22 cellular contexts compared by ENCODE assay signal in genomic region chr11:67233584-67234190, GRCh38. TPM values are rescaled to one million over a fixed set of nuclear protein-coding genes. Genes with fewer than 3 reads are reported as not detected.
DNase-seq lines count a peak whose midpoint lies in the region; ATAC-seq, FAIRE-seq and TF ChIP-seq lines count a peak whose summit lies in the region.
"Had no signal": no experiment of that assay in that cellular context is flagged by ENCODE, and none has a peak within 500 bp of the region (broad histone marks: within the 10 kb centered on the region; RNA-seq: fewer than 3 reads in every experiment).

No MANE protein-coding gene starts in this region.

- H3K9me3 ChIP-seq in cardiac muscle cell (ENCODE audit: low read depth) (no peaks in the 10 kb centered on the region), heart left ventricle (no peaks in the 10 kb centered on the region), MM.1S (replicated peaks; ENCODE audit: insufficient read depth, low read length) (no peaks in the 10 kb centered on the region), K562 (replicated peaks; ENCODE audit: control insufficient read depth, insufficient read depth, low read depth, low read length) (no peaks in the 10 kb centered on the region), left ventricle myocardium inferior (replicated peaks) (no peaks in the 10 kb centered on the region)
- H3K9me3 ChIP-seq: BE2C, breast epithelium, gastroesophageal sphincter, testis had no signal

- no peak for TF ChIP-seq RAD21 in K562 (CRISPR knock-in tag; conservative IDR thresholded peaks at IDR 0.05 in 1 of 2, IDR thresholded peaks at IDR 0.05 in 1 of 2)

- H3K27ac ChIP-seq in cardiac muscle cell = peak overlapping the region; percentile 25
- H3K27ac ChIP-seq in heart left ventricle = no peak overlapping the region
- peak overlapping the region; percentile 7; the same call in 1 of the 2 replicates for H3K27ac ChIP-seq in MM.1S (ENCODE audit: low read length)
- H3K27ac ChIP-seq in K562 (ENCODE audit: extremely low read depth, low read depth, low read length) = no peak overlapping the region
- no peak overlapping the region for H3K27ac ChIP-seq in left ventricle myocardium inferior (replicated peaks)
- H3K27ac ChIP-seq: breast epithelium, gastroesophageal sphincter, testis, VCaP had no signal

- H3K27me3 ChIP-seq in cardiac muscle cell = no peaks in the 10 kb centered on the region
- no peaks in the 10 kb centered on the region for H3K27me3 ChIP-seq in heart left ventricle
- H3K27me3 ChIP-seq in MM.1S (replicated peaks; ENCODE audit: insufficient read depth, low read length) = no peaks in the 10 kb centered on the region
- no peaks in the 10 kb centered on the region for H3K27me3 ChIP-seq in K562 (ENCODE audit: control insufficient read depth in 2 of 2, insufficient read depth in 2 of 2, low read length in 2 of 2)
- H3K27me3 ChIP-seq in left ventricle myocardium inferior (ENCODE audit: low read depth) = no peaks in the 10 kb centered on the region
- H3K27me3 ChIP-seq: BE2C, breast epithelium, dorsolateral prefrontal cortex, gastroesophageal sphincter, testis had no signal

- POLR2A ChIA-PET in K562 (lab: Yijun Ruan, JAX) = interaction anchor here (0.6 to 1.0 kb wide), 2 partner anchors 34 to 140 kb away, joined by 3 read pairs; no protein-coding TSS in a partner anchor

- H3K4me3 ChIP-seq in cardiac muscle cell = no peak overlapping the region
- no peak overlapping the region for H3K4me3 ChIP-seq in heart left ventricle
- no peak overlapping the region for H3K4me3 ChIP-seq in MM.1S (ENCODE audit: low read length)
- H3K4me3 ChIP-seq in K562 = no peak overlapping the region
- H3K4me3 ChIP-seq in left ventricle myocardium inferior = no peak overlapping the region
- H3K4me3 ChIP-seq: breast epithelium, dorsolateral prefrontal cortex, gastroesophageal sphincter, testis had no signal

- no peaks in the 10 kb centered on the region for H3K9me1 ChIP-seq in K562 (ENCODE audit: control insufficient read depth, insufficient read depth, low read length)

- no peak overlapping the region for H3K4me3 Mint-ChIP-seq in type B pancreatic cell

- no peaks in the 10 kb centered on the region for H3K27me3 Mint-ChIP-seq in type B pancreatic cell

- DNase-seq in cardiac muscle cell (ENCODE audit: low read depth in 1 of 2, low spot score in 1 of 2) = no peak
- no peak for DNase-seq in heart left ventricle
- no peak for DNase-seq in MM.1S
- DNase-seq in K562 (ENCODE audit: extremely low read depth in 1 of 4, low spot score in 3 of 4) = no peak
- DNase-seq in type B pancreatic cell (ENCODE audit: extremely low spot score, unreplicated experiment) = no peak
- DNase-seq in T-helper 9 cell = no peak
- DNase-seq in kidney glomerular epithelial cell (lab: John Stamatoyannopoulos, UW) = no peak
- no peak for DNase-seq in left ventricle myocardium inferior
- DNase-seq: BE2C; DMS79; dorsolateral prefrontal cortex; erythroblast; Kasumi-1; NCI-H446; small intestine; stimulated activated CD4-positive, alpha-beta T cell treated with anti-CD3 and anti-CD28 coated beads, Interleukin-4, amount 100 ng/mL, for 24 hours; testis had no signal

- H3K36me3 Mint-ChIP-seq in type B pancreatic cell = peaks cover 14% of the 10 kb centered on the region

- H3K9me2 ChIP-seq in MM.1S (replicated peaks; ENCODE audit: insufficient read depth, low read length) = no peaks in the 10 kb centered on the region

- H3K9ac ChIP-seq in MM.1S (ENCODE audit: low read length) (no peak overlapping the region), K562 (ENCODE audit: insufficient read depth in 1 of 2, low read depth in 2 of 2, low read length in 2 of 2) (no peak overlapping the region)

- peak overlapping the region; percentile 50 for H3K27ac Mint-ChIP-seq in type B pancreatic cell

- H3K4me2 ChIP-seq in MM.1S (ENCODE audit: low read depth, low read length) (no peak overlapping the region), K562 (ENCODE audit: insufficient read depth, low read length) (no peak overlapping the region)

- CTCF ChIA-PET in K562 (lab: Yijun Ruan, JAX; ENCODE audit: low intra/inter-chr PET ratio) = no interaction called here

- H3K4me1 ChIP-seq in cardiac muscle cell (ENCODE audit: low read depth) (peaks cover 11% of the 10 kb centered on the region), heart left ventricle (peaks cover 0 to 9% (median 6%) of the 10 kb centered on the region in 12 donors), MM.1S (ENCODE audit: low read length) (peaks cover 12% of the 10 kb centered on the region), K562 (replicated peaks in 1 of 2; ENCODE audit: control insufficient read depth in 2 of 2, insufficient read depth in 2 of 2, low read length in 2 of 2) (peaks cover 0 to 7% of the 10 kb centered on the region in 2 experiments; a peak in 3 of 5 replicates), left ventricle myocardium inferior (peaks cover 11% of the 10 kb centered on the region)

- H4K20me1 ChIP-seq in MM.1S (ENCODE audit: insufficient read depth, low read length) = no peaks in the 10 kb centered on the region
- H4K20me1 ChIP-seq in K562 (replicated peaks; ENCODE audit: control insufficient read depth, insufficient read depth, low read length) = peaks cover 2% of the 10 kb centered on the region; the same call in 1 of the 2 replicates

- H3K36me3 ChIP-seq in cardiac muscle cell (peaks cover 36% of the 10 kb centered on the region), heart left ventricle (peaks cover 0 to 72% (median 49%) of the 10 kb centered on the region in 9 donors), MM.1S (replicated peaks; ENCODE audit: insufficient read depth, low read length) (no peaks in the 10 kb centered on the region), K562 (ENCODE audit: control insufficient read depth, insufficient read depth, low read length) (peaks cover 40% of the 10 kb centered on the region; the same call in 1 of the 3 replicates), left ventricle myocardium inferior (peaks cover 52% of the 10 kb centered on the region)
- H3K36me3 ChIP-seq: breast epithelium had no signal

- peaks cover 13% of the 10 kb centered on the region for H3F3A ChIP-seq in MM.1S (ENCODE audit: insufficient read depth, low read length)

- 71 to 79% (median 75%) methylated on average over 7 of the region's 7 CpGs for WGBS in heart left ventricle, 4 donors
- WGBS in K562 (ENCODE audit: insufficient coverage, low coverage, missing lambda C conversion rate) = 64% methylated on average over 7 of the region's 7 CpGs

- no peak for TF ChIP-seq EP300 in K562 (IDR thresholded peaks at IDR 0.05; ENCODE audit: low read length)

- TF ChIP-seq CTCF in cardiac muscle cell (IDR thresholded peaks at IDR 0.05; ENCODE audit: low read depth, low read length) = no peak
- no peak for TF ChIP-seq CTCF in heart left ventricle (IDR thresholded peaks at IDR 0.05)
- no peak for TF ChIP-seq CTCF in MM.1S (IDR thresholded peaks at IDR 0.05; ENCODE audit: low read length)
- no peak for TF ChIP-seq CTCF in K562 (IDR thresholded peaks at IDR 0.05 in 2 of 3, conservative IDR thresholded peaks at IDR 0.05 in 1 of 3; ENCODE audit: insufficient read depth in 2 of 3, low read depth in 1 of 3, low read length in 3 of 3)
- TF ChIP-seq CTCF in type B pancreatic cell (conservative IDR thresholded peaks at IDR 0.05) = no peak
- TF ChIP-seq CTCF in left ventricle myocardium inferior (IDR thresholded peaks at IDR 0.05; ENCODE audit: borderline replicate concordance) = no peak

- ATAC-seq in heart left ventricle = no peak
- ATAC-seq in K562 = no peak
- ATAC-seq: gastroesophageal sphincter had no signal

- intact Hi-C loops in heart left ventricle (cut with DNase I) (no loop called here), K562 (cut with micrococcal nuclease) (no loop called here), left ventricle myocardium inferior (cut with micrococcal nuclease) (no loop called here)

- no peak for TF ChIP-seq POLR2A in heart left ventricle (IDR thresholded peaks at IDR 0.05)
- TF ChIP-seq POLR2A in K562 (conservative IDR thresholded peaks at IDR 0.05) = no peak

- H3K79me2 ChIP-seq in MM.1S (ENCODE audit: low read length) (peaks cover 54% of the 10 kb centered on the region), K562 (ENCODE audit: control insufficient read depth, insufficient read depth, low read length) (0 out of 3 replicates have a peak, but pooled peaks cover 3% of the 10 kb centered on the region)

- peaks cover 11% of the 10 kb centered on the region for H3K4me1 Mint-ChIP-seq in type B pancreatic cell (ENCODE audit: unreplicated experiment)

- no peak overlapping the region for H2AFZ ChIP-seq in MM.1S (ENCODE audit: low read length)
- no peak overlapping the region for H2AFZ ChIP-seq in K562 (ENCODE audit: low read depth, low read length)

- H3K9me3 Mint-ChIP-seq in type B pancreatic cell = no peaks in the 10 kb centered on the region

- in situ Hi-C loops in K562 (cut with MboI) = no loop called here

- no TSS peak for BruUV-seq in K562 (replicated peaks; lab: Mats Ljungman, UMichigan)

- no peak for FAIRE-seq in K562 (lab: Jason Lieb, UNC)
- FAIRE-seq: GM18507, H54, small intestine had no signal

RNA-seq across cellular contexts. Expression of gene GRK2, which starts 32.6 kb away (rescaled TPM):
- total RNA-seq in cardiac muscle cell (49.1 and 72.1 TPM in 2 replicates), heart left ventricle (100 to 1,000 TPM in 1 of 9 donors, 10 to 100 TPM in 8; 40.1 to 107 (median 49.6) TPM), K562 (2014; rRNA removed) (83.1 and 97.8 TPM in 2 replicates), K562 (2014; rRNA removed; fragmentation: Illumina TruSeq; extraction: Trizol) (27.8 and 41.7 TPM in 2 replicates), K562 (2015; rRNA removed; fragmentation: Illumina TruSeq; extraction: Trizol) (40.6 and 42.2 TPM in 2 replicates), K562 (2021) (93.3 and 95.3 TPM in 2 replicates), type B pancreatic cell (ENCODE audit: low replicate concordance) (53.1 and 62.2 TPM in 2 replicates), left ventricle myocardium inferior (53.8 TPM)
- polyA plus RNA-seq in cardiac muscle cell (62.9 and 85.1 TPM in 2 replicates), heart left ventricle (10 to 100 TPM; 55.6 to 63.8 TPM), K562 (2011; rRNA removed) (63.4 and 98.5 TPM in 2 replicates), K562 (2014; fragmentation: Illumina TruSeq; extraction: Trizol) (56.5 and 65.3 TPM in 2 replicates), K562 (2014; fragmentation: Nextera tagmentation; extraction: Ambion mirVana) (under 1 TPM; 0.24 to 0.82 TPM), K562 (2014; rRNA removed) (95.8 and 96.0 TPM in 2 replicates)
- total RNA-seq in K562 (2011; cell fraction: chromatin; rRNA removed; ENCODE audit: low replicate concordance) = 64.7 and 214 TPM in 2 replicates
- 185 and 206 TPM in 2 replicates for total RNA-seq in K562 (2011; cell fraction: nucleolus; rRNA removed)
- total RNA-seq in K562 (2011; cell fraction: nucleoplasm; rRNA removed) = 62.7 and 78.2 TPM in 2 replicates
- polyA plus RNA-seq in K562 (2011; cell fraction: cytosol; rRNA removed) = 70.8 and 122 TPM in 2 replicates
- 259 and 262 TPM in 2 replicates for polyA plus RNA-seq in K562 (2011; cell fraction: nucleus; rRNA removed)
- 87.6 and 130 TPM in 2 replicates for polyA plus RNA-seq in K562 (2012)
- polyA minus RNA-seq in K562 (2011; rRNA and poly(A)+ RNA removed) = 36.9 and 61.5 TPM in 2 replicates
- polyA minus RNA-seq in K562 (2011; cell fraction: cytosol; rRNA and poly(A)+ RNA removed) = 89.3 and 92.9 TPM in 2 replicates
- polyA minus RNA-seq in K562 (2011; cell fraction: nucleus; rRNA and poly(A)+ RNA removed) = 57.5 and 75.9 TPM in 2 replicates

RNA-seq across cellular contexts. Expression of gene ANKRD13D, which starts 55.4 kb away (rescaled TPM):
- total RNA-seq in cardiac muscle cell (50.7 and 53.5 TPM in 2 replicates), heart left ventricle (10 to 100 TPM in 6 of 9 donors, 1 to 10 TPM in 3; 7.6 to 43.6 (median 12.8) TPM), K562 (2014; rRNA removed) (28.6 and 30.5 TPM in 2 replicates), K562 (2014; rRNA removed; fragmentation: Illumina TruSeq; extraction: Trizol) (5.3 and 7.9 TPM in 2 replicates), K562 (2015; rRNA removed; fragmentation: Illumina TruSeq; extraction: Trizol) (19.6 and 25.1 TPM in 2 replicates), K562 (2021) (37.3 and 40.9 TPM in 2 replicates), type B pancreatic cell (ENCODE audit: low replicate concordance) (70.5 and 80.9 TPM in 2 replicates), left ventricle myocardium inferior (11.8 TPM)
- polyA plus RNA-seq in cardiac muscle cell (39.4 and 47.6 TPM in 2 replicates), heart left ventricle (10 to 100 TPM; 12.3 to 17.6 TPM), K562 (2011; rRNA removed) (22.4 and 36.6 TPM in 2 replicates), K562 (2014; fragmentation: Illumina TruSeq; extraction: Trizol) (15.8 and 20.8 TPM in 2 replicates), K562 (2014; fragmentation: Nextera tagmentation; extraction: Ambion mirVana) (1 to 10 TPM in 1 of 2 experiments, under 1 TPM in 1; 0.94 to 1.9 TPM), K562 (2014; rRNA removed) (38.8 and 40.8 TPM in 2 replicates)
- 105 and 289 TPM in 2 replicates for total RNA-seq in K562 (2011; cell fraction: chromatin; rRNA removed; ENCODE audit: low replicate concordance)
- total RNA-seq in K562 (2011; cell fraction: nucleolus; rRNA removed) = 185 and 212 TPM in 2 replicates
- 120 and 126 TPM in 2 replicates for total RNA-seq in K562 (2011; cell fraction: nucleoplasm; rRNA removed)
- polyA plus RNA-seq in K562 (2011; cell fraction: cytosol; rRNA removed) = 28.9 and 46.9 TPM in 2 replicates
- polyA plus RNA-seq in K562 (2011; cell fraction: nucleus; rRNA removed) = 147 and 217 TPM in 2 replicates
- polyA plus RNA-seq in K562 (2012) = 22.5 and 55.8 TPM in 2 replicates
- polyA minus RNA-seq in K562 (2011; rRNA and poly(A)+ RNA removed) = 9.5 and 12.1 TPM in 2 replicates
- 10.6 and 13.5 TPM in 2 replicates for polyA minus RNA-seq in K562 (2011; cell fraction: cytosol; rRNA and poly(A)+ RNA removed)
- polyA minus RNA-seq in K562 (2011; cell fraction: nucleus; rRNA and poly(A)+ RNA removed) = 54.4 and 59.6 TPM in 2 replicates

Comparison
In these comparisons a context has a peak if more than half of its experiments do, and no peak if none do; other contexts are left out.
1. H3K27ac ChIP-seq: peak in cardiac muscle cell (single experiment) and MM.1S (single experiment); none in heart left ventricle (0 of 12), K562 (single experiment) and left ventricle myocardium inferior (single experiment).